In genomic region chr3:25751691-25752090, GRCh38 we compare ENCODE assay signal across 18 cellular contexts. TPM values are rescaled to one million over a fixed set of nuclear protein-coding genes. Genes with fewer than 3 reads are reported as not detected.
DNase-seq lines count a peak whose midpoint lies in the region; ATAC-seq, FAIRE-seq and TF ChIP-seq lines count a peak whose summit lies in the region.
"Had no signal": no experiment of that assay in that cellular context is flagged by ENCODE, and none has a peak within 500 bp of the region (broad histone marks: within the 10 kb centered on the region; RNA-seq: fewer than 3 reads in every experiment).

No MANE protein-coding gene starts in this region.

- no peak overlapping the region for H3K27ac ChIP-seq in CD8-positive, alpha-beta T cell (ENCODE audit: low read depth, low read length)
- H3K27ac ChIP-seq in aorta (ENCODE audit: low read depth in 1 of 2, low read length in 2 of 2), result no peak overlapping the region
- H3K27ac ChIP-seq: BLaER1 treated with 17β-estradiol and CSF1 and Interleukin-3, amounts not matched to agents 10 nM and 100 nM; KMS-11 had no signal

- no peaks in the 10 kb centered on the region for H3K9me3 ChIP-seq in CD8-positive, alpha-beta T cell (ENCODE audit: low read length)
- H3K9me3 ChIP-seq in aorta (ENCODE audit: control insufficient read depth, low read length), result no peaks in the 10 kb centered on the region

- no peak for TF ChIP-seq CTCF in CD8-positive, alpha-beta T cell (IDR thresholded peaks at IDR 0.05)
- TF ChIP-seq CTCF in activated B cell treated with CpG ODN at 0.5 μM for 24 hours (IDR thresholded peaks at IDR 0.05) (no peak), neural crest cell (conservative IDR thresholded peaks at IDR 0.05) (no peak), lower leg skin (IDR thresholded peaks at IDR 0.05) (no peak)

- no peak overlapping the region for H3K4me3 Mint-ChIP-seq in CD8-positive, alpha-beta T cell
- H3K4me3 Mint-ChIP-seq in activated B cell treated with CpG ODN at 0.5 μM for 24 hours, result no peak overlapping the region
- H3K4me3 Mint-ChIP-seq in neural crest cell, result no peak overlapping the region

- H3K4me1 Mint-ChIP-seq in CD8-positive, alpha-beta T cell (ENCODE audit: low read depth), result peaks cover 25% of the 10 kb centered on the region
- H3K4me1 Mint-ChIP-seq in activated B cell treated with CpG ODN at 0.5 μM for 24 hours (no peaks in the 10 kb centered on the region), neural crest cell (peaks cover 7% of the 10 kb centered on the region)

- peak overlapping the region; percentile 49 for H3K27ac Mint-ChIP-seq in CD8-positive, alpha-beta T cell
- H3K27ac Mint-ChIP-seq in activated B cell treated with CpG ODN at 0.5 μM for 24 hours (peak overlapping the region; percentile 42), neural crest cell (ENCODE audit: unreplicated experiment) (peak overlapping the region; percentile 59)

- no peak overlapping the region for H3K4me3 ChIP-seq in CD8-positive, alpha-beta T cell (ENCODE audit: low read depth, low read length)
- no peak overlapping the region for H3K4me3 ChIP-seq in aorta (ENCODE audit: low read length in 2 of 2)
- no peak overlapping the region for H3K4me3 ChIP-seq in lower leg skin (ENCODE audit: low read depth, poor library complexity, severe bottlenecking)
- H3K4me3 ChIP-seq: BLaER1 treated with 17β-estradiol and CSF1 and Interleukin-3, amounts not matched to agents 10 nM and 100 nM had no signal

- H3K27me3 Mint-ChIP-seq in CD8-positive, alpha-beta T cell (ENCODE audit: low read depth), result no peaks in the 10 kb centered on the region
- H3K27me3 Mint-ChIP-seq in activated B cell treated with CpG ODN at 0.5 μM for 24 hours (no peaks in the 10 kb centered on the region), neural crest cell (ENCODE audit: low read depth) (no peaks in the 10 kb centered on the region)

- CTCF ChIA-PET in CD8-positive, alpha-beta T cell (lab: Charles Lee), result no interaction called here
- CTCF ChIA-PET in activated B cell treated with CpG ODN at 0.5 μM for 24 hours (lab: Charles Lee), result no interaction called here

- TF ChIP-seq POLR2A in GM12891 (IDR thresholded peaks at IDR 0.05; ENCODE audit: low read depth, low read length) (no peak), lower leg skin (IDR thresholded peaks at IDR 0.05) (no peak)

- no peak for DNase-seq in CD8-positive, alpha-beta T cell
- DNase-seq in GM12891 (ENCODE audit: insufficient read length, low spot score) (no peak), activated B cell treated with CpG ODN at 0.5 μM for 24 hours (no peak), neural crest cell (ENCODE audit: low read depth, low spot score) (no peak), aorta (no peak), lower leg skin (ENCODE audit: low spot score in 2 of 2) (no peak)
- no peak for DNase-seq in activated naive CD4-positive, alpha-beta T cell (lab: John Stamatoyannopoulos, UW)
- DNase-seq: DND-41, NCI-H1417, NCI-H187, NCI-H2107, NCI-H226, NCI-H524, RPMI8226, SHP77 treated with DMSO at 0.1 percent for 48 hours had no signal

- WGBS in aorta, 2 donors, result 62 to 81% methylated on average over 1 of the region's 1 CpG
- WGBS in lower leg skin, 2 donors, result 68 to 72% methylated on average over 1 of the region's 1 CpG

- no peaks in the 10 kb centered on the region for H3K27me3 ChIP-seq in CD8-positive, alpha-beta T cell (ENCODE audit: insufficient read depth, low read length)
- H3K27me3 ChIP-seq in aorta (ENCODE audit: control insufficient read depth in 1 of 2, insufficient read depth in 2 of 2, low read length in 1 of 2), result no peaks in the 10 kb centered on the region
- H3K27me3 ChIP-seq: BLaER1 treated with 17β-estradiol and CSF1 and Interleukin-3, amounts not matched to agents 10 nM and 100 nM had no signal

- ATAC-seq in CD8-positive, alpha-beta T cell, result no peak
- ATAC-seq in activated B cell treated with CpG ODN at 0.5 μM for 24 hours (ENCODE audit: low read depth) (no peak), aorta (ENCODE audit: low FRiP score) (no peak)
- ATAC-seq: SK-N-SH treated with all-trans-retinoic acid at 6 μM for 48 hours had no signal

- intact Hi-C loops in CD8-positive, alpha-beta T cell (cut with DNase I, micrococcal nuclease), result no loop called here
- intact Hi-C loops in activated B cell treated with CpG ODN at 0.5 μM for 24 hours (cut with micrococcal nuclease), result no loop called here
- intact Hi-C loops in aorta (cut with DNase I), result loop anchor here (10.0 kb wide), 2 partner anchors 63 to 77 kb away; no protein-coding TSS in a partner anchor
- intact Hi-C loops in lower leg skin (cut with DNase I; ENCODE audit: low total_unique reads), result no loop called here

- no peaks in the 10 kb centered on the region for H3K4me1 ChIP-seq in CD8-positive, alpha-beta T cell (ENCODE audit: insufficient read depth, low read length)
- no peaks in the 10 kb centered on the region for H3K4me1 ChIP-seq in aorta (ENCODE audit: control insufficient read depth in 1 of 2, insufficient read depth in 2 of 2, low read length in 2 of 2)

- POLR2A ChIA-PET in CD8-positive, alpha-beta T cell (lab: Charles Lee), result no interaction called here
- POLR2A ChIA-PET in activated B cell treated with CpG ODN at 0.5 μM for 24 hours (lab: Charles Lee), result no interaction called here

- peaks cover 74% of the 10 kb centered on the region for H3K36me3 Mint-ChIP-seq in CD8-positive, alpha-beta T cell
- H3K36me3 Mint-ChIP-seq in activated B cell treated with CpG ODN at 0.5 μM for 24 hours (ENCODE audit: low read depth) (peaks cover 77% of the 10 kb centered on the region), neural crest cell (ENCODE audit: low read depth) (peaks cover 12% of the 10 kb centered on the region)

- H3K36me3 ChIP-seq in CD8-positive, alpha-beta T cell (ENCODE audit: insufficient read depth, low read length), result peaks cover 27% of the 10 kb centered on the region
- peaks cover 0 to 7% of the 10 kb centered on the region in 2 donors for H3K36me3 ChIP-seq in aorta (ENCODE audit: control insufficient read depth in 1 of 2, insufficient read depth in 2 of 2, low read length in 1 of 2)

- no peaks in the 10 kb centered on the region for H3K9me3 Mint-ChIP-seq in CD8-positive, alpha-beta T cell
- H3K9me3 Mint-ChIP-seq in activated B cell treated with CpG ODN at 0.5 μM for 24 hours (no peaks in the 10 kb centered on the region), neural crest cell (no peaks in the 10 kb centered on the region)

- peak; percentile 45 for FAIRE-seq in GM12891 (lab: Jason Lieb, UNC)

TF ChIP-seq in GM12891, 5 proteins besides CTCF, POLR2A, EP300 and RAD21:
- TF ChIP-seq TAF1 (IDR thresholded peaks at IDR 0.05; ENCODE audit: low read depth, low read length) (no peak), POLR2AphosphoS5 (IDR thresholded peaks at IDR 0.05; ENCODE audit: low read depth, low read length) (no peak), SPI1 (IDR thresholded peaks at IDR 0.05; ENCODE audit: low read depth, low read length) (no peak), POU2F2 (IDR thresholded peaks at IDR 0.05; ENCODE audit: low read depth, low read length) (no peak), PAX5 (IDR thresholded peaks at IDR 0.05; ENCODE audit: insufficient read depth, low read length, severe bottlenecking) (no peak)

RNA-seq across cellular contexts. Expression of gene NGLY1, which starts 31.6 kb away (rescaled TPM):
- total RNA-seq in CD8-positive, alpha-beta T cell, result 10 to 100 TPM; 51.4 to 57.0 TPM
- 33.9 TPM for polyA plus RNA-seq in GM12891 (2012; ENCODE audit: low read depth, missing spikeins)
- 104 and 127 TPM in 2 replicates for total RNA-seq in activated B cell treated with CpG ODN at 0.5 μM for 24 hours
- 29.9 and 32.2 TPM in 2 replicates for total RNA-seq in neural crest cell
- 10 to 100 TPM; 32.0 to 37.9 TPM for total RNA-seq in aorta
- polyA plus RNA-seq in aorta, result 10 to 100 TPM; 14.1 to 24.2 TPM
- 10 to 100 TPM; 10.2 to 21.1 (median 17.0) TPM for total RNA-seq in lower leg skin

RNA-seq across cellular contexts. Expression of gene OXSM, which starts 38.2 kb away (rescaled TPM):
- total RNA-seq in CD8-positive, alpha-beta T cell, result 1 to 10 TPM; 4.0 to 5.9 TPM
- polyA plus RNA-seq in GM12891 (2012; ENCODE audit: low read depth, missing spikeins), result 13.3 TPM
- total RNA-seq in activated B cell treated with CpG ODN at 0.5 μM for 24 hours, result 12.6 and 14.2 TPM in 2 replicates
- total RNA-seq in neural crest cell, result 8.7 and 12.5 TPM in 2 replicates
- total RNA-seq in aorta, result 1 to 10 TPM; 3.9 to 5.9 TPM
- polyA plus RNA-seq in aorta, result 1 to 10 TPM; 5.3 to 5.8 TPM
- total RNA-seq in lower leg skin, result 1 to 10 TPM; 7.0 to 9.1 (median 8.4) TPM

Comparison
In these comparisons a context has a peak if more than half of its experiments do, and no peak if none do; other contexts are left out.
1. intact Hi-C loops: an anchor here in aorta (10.0 kb wide); none called in CD8-positive, alpha-beta T cell, activated B cell treated with CpG ODN at 0.5 μM for 24 hours and lower leg skin.